In genomic region chr12:46831335-46832083, GRCh38 we compare ENCODE assay signal across 8 cellular contexts. TPM values are rescaled to one million over a fixed set of nuclear protein-coding genes. Genes with fewer than 3 reads are reported as not detected.
DNase-seq lines count a peak whose midpoint lies in the region; ATAC-seq and TF ChIP-seq lines count a peak whose summit lies in the region.
"Had no signal": no experiment of that assay in that cellular context is flagged by ENCODE, and none has a peak within 500 bp of the region (broad histone marks: within the 10 kb centered on the region; RNA-seq: fewer than 3 reads in every experiment).

No MANE protein-coding gene starts in this region.

- intact Hi-C loops in body of pancreas (cut with DNase I) = no loop called here

- TF ChIP-seq CTCF in HFFc6 (IDR thresholded peaks at IDR 0.05) (no peak), body of pancreas (IDR thresholded peaks at IDR 0.05) (no peak)

- H3K9ac ChIP-seq in iPS-20b (ENCODE audit: low read depth, low read length) = peak overlapping the region; percentile 16; the same call in 1 of the 2 replicates

- peak overlapping the region; percentile 6 to 30 for H3K4me3 ChIP-seq in body of pancreas
- peak overlapping the region; percentile 74 for H3K4me3 ChIP-seq in iPS-20b (ENCODE audit: low read length)
- H3K4me3 ChIP-seq in skin epidermis = peak overlapping the region; percentile 22 to 46 (median 32)

- peaks cover 17% of the 10 kb centered on the region for H3K4me1 Mint-ChIP-seq in HFFc6 (ENCODE audit: low read depth)

- H3K36me3 Mint-ChIP-seq in HFFc6 (ENCODE audit: low read depth) = no peaks in the 10 kb centered on the region

- H3K4me3 Mint-ChIP-seq in HFFc6 = peak overlapping the region; percentile 84

- peaks cover 0 to 3% of the 10 kb centered on the region in 2 donors for H3K27me3 ChIP-seq in body of pancreas
- H3K27me3 ChIP-seq in iPS-20b (ENCODE audit: insufficient read depth, low read length) = peaks cover 64% of the 10 kb centered on the region

- H3K9me3 ChIP-seq in body of pancreas (no peaks in the 10 kb centered on the region), iPS-20b (ENCODE audit: insufficient read depth, low read depth, low read length) (no peaks in the 10 kb centered on the region)

- peaks cover 8% of the 10 kb centered on the region for H3K4me1 ChIP-seq in body of pancreas
- H3K4me1 ChIP-seq in iPS-20b (ENCODE audit: insufficient read depth, low read length) = no peaks in the 10 kb centered on the region

- peaks cover 14% of the 10 kb centered on the region for H3K27me3 Mint-ChIP-seq in HFFc6 (ENCODE audit: insufficient read depth)

- H3K27ac ChIP-seq in body of pancreas (no peak overlapping the region), iPS-20b (ENCODE audit: low read length) (no peak overlapping the region), skin epidermis (peak overlapping the region in 2 of 21 experiments; percentile 21 to 37)

- ATAC-seq in body of pancreas = peak; percentile 72
- ATAC-seq in HG02840 (IDR thresholded peaks at IDR 0.05; ENCODE audit: low FRiP score, unreplicated experiment) = no peak
- ATAC-seq in HG03095 (IDR thresholded peaks at IDR 0.05; ENCODE audit: unreplicated experiment) = no peak

- TF ChIP-seq POLR2A in body of pancreas (IDR thresholded peaks at IDR 0.05) = no peak

- no peaks in the 10 kb centered on the region for H3K9me3 Mint-ChIP-seq in HFFc6

- DNase-seq in HFFc6 = no peak
- DNase-seq in body of pancreas = peak; percentile 43 to 75 (median 58)
- DNase-seq in NCI-H146 treated with DMSO at 0.1 percent for 48 hours (lab: John Stamatoyannopoulos, UW; ENCODE audit: unreplicated experiment) = no peak
- DNase-seq: effector memory CD4-positive, alpha-beta T cell had no signal

- H3K36me3 ChIP-seq in body of pancreas (replicated peaks in 1 of 2; ENCODE audit: insufficient read depth in 1 of 2, low read depth in 2 of 2) = no peaks in the 10 kb centered on the region
- no peaks in the 10 kb centered on the region for H3K36me3 ChIP-seq in iPS-20b (ENCODE audit: insufficient read depth, low read depth, low read length)

- 3 to 6% methylated on average over 35 to 52 of the region's 52 CpGs for WGBS in body of pancreas, 2 donors

- no peak overlapping the region for H3K27ac Mint-ChIP-seq in HFFc6

RNA-seq across cellular contexts. Expression of gene SLC38A4, which starts 5.7 kb away (rescaled TPM):
- 10 to 100 TPM in 5 of 6 experiments, 1 to 10 TPM in 1; 8.5 to 14.2 (median 10.7) TPM for total RNA-seq in HFFc6 (2021; fragmentation: NEBNext Ultra II Directional; extraction: Animal tissue kit (Norgen Biotek cat#: 25700))
- total RNA-seq in body of pancreas = 1 to 10 TPM; 2.0 to 8.0 TPM

Comparison
In these comparisons a context has a peak if more than half of its experiments do, and no peak if none do; other contexts are left out.
1. DNase-seq: peak in body of pancreas (4 of 4); none in HFFc6 (single experiment) and NCI-H146 treated with DMSO at 0.1 percent for 48 hours (single experiment).
2. H3K4me3 ChIP-seq: peak in every context shown above with its lines; median percentile 74 in iPS-20b; 32 in skin epidermis; 18 in body of pancreas.